In the genomic region with DNA sequence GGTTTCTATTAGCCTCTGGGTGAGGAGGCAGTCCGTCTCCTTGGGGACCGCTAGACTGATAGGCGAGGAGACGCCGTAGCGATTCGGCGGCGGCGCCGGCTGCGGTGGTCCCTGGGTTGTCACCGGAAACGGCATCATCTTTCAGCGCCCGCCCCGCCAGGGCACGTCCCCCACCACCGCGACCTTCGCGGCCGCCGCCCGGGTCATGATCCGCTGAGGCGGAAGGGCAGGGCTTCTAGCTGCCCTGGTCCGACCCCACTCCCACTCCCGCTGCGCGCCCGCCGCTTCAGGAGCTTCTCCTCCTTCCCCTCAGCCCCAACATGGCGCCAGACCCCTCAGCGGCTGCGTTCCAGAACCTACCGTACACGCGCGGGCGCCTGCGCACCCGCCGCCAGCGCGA, we compare ENCODE assay signal across 10 cellular contexts. TPM values are rescaled to one million over a fixed set of nuclear protein-coding genes. Genes with fewer than 3 reads are reported as not detected.
DNase-seq lines count a peak whose midpoint lies in the region; ATAC-seq and TF ChIP-seq lines count a peak whose summit lies in the region.
"Had no signal": no experiment of that assay in that cellular context is flagged by ENCODE, and none has a peak within 500 bp of the region (broad histone marks: within the 10 kb centered on the region; RNA-seq: fewer than 3 reads in every experiment).

TSS of gene PAPOLB (minus strand) at position 358 of the 400 bp plus-strand sequence. CDS start at position 138, 220 bp downstream.

- H3K9me3 Mint-ChIP-seq in CD8-positive, alpha-beta memory T cell = peaks cover 0 to 15% (median 4%) of the 10 kb centered on the region in 5 donors
- H3K9me3 Mint-ChIP-seq in activated CD8-positive, alpha-beta T cell treated with anti-CD3 and anti-CD28 coated beads, Interleukin-2, amount 10 ng/mL, durations not matched to agents 7 days and 5 days (ENCODE audit: insufficient read depth) = no peaks in the 10 kb centered on the region
- H3K9me3 Mint-ChIP-seq in progenitor cell of endocrine pancreas (ENCODE audit: low read depth) = peaks cover 7% of the 10 kb centered on the region

- H3K27ac ChIP-seq in CD8-positive, alpha-beta memory T cell (ENCODE audit: low read depth, low read length) = no peak within 1 kb of the TSS
- H3K27ac ChIP-seq in gastrocnemius medialis = no peak within 1 kb of the TSS
- H3K27ac ChIP-seq: cardiac muscle cell had no signal

- TF ChIP-seq POLR2A in gastrocnemius medialis (IDR thresholded peaks at IDR 0.05) = no peak

- H3K36me3 Mint-ChIP-seq in CD8-positive, alpha-beta memory T cell = peaks cover 0 to 2% (median 0%) of the 10 kb centered on the region in 3 donors
- no peaks in the 10 kb centered on the region for H3K36me3 Mint-ChIP-seq in activated CD8-positive, alpha-beta T cell treated with anti-CD3 and anti-CD28 coated beads, Interleukin-2, amount 10 ng/mL, durations not matched to agents 7 days and 5 days (ENCODE audit: low read depth)
- no peaks in the 10 kb centered on the region for H3K36me3 Mint-ChIP-seq in progenitor cell of endocrine pancreas (ENCODE audit: insufficient read depth)

- in situ Hi-C loops in gastrocnemius medialis (cut with MboI; ENCODE audit: low sequenced_read_pairs in 4 of 4) = no loop called here

- H3K27me3 ChIP-seq in CD8-positive, alpha-beta memory T cell (ENCODE audit: insufficient read depth, low read length, poor library complexity, severe bottlenecking) = peaks cover 6% of the 10 kb centered on the region
- peaks cover 4 to 14% (median 12%) of the 10 kb centered on the region in 3 donors for H3K27me3 ChIP-seq in gastrocnemius medialis
- H3K27me3 ChIP-seq: cardiac muscle cell had no signal

- intact Hi-C loops in cardiac septum (cut with DNase I) = no loop called here
- intact Hi-C loops in gastrocnemius medialis (cut with DNase I; ENCODE audit: low total_unique reads) = no loop called here

- H3K4me3 ChIP-seq in CD8-positive, alpha-beta memory T cell (ENCODE audit: low read length) = no peak within 1 kb of the TSS
- H3K4me3 ChIP-seq in gastrocnemius medialis = peak within 1 kb of the TSS; percentile 7 to 41 (median 22)
- H3K4me3 ChIP-seq: cardiac muscle cell had no signal

- POLR2A ChIA-PET in CD8-positive, alpha-beta memory T cell (lab: Charles Lee) = no interaction called here
- POLR2A ChIA-PET in activated CD8-positive, alpha-beta T cell treated with anti-CD3 and anti-CD28 coated beads, Interleukin-2, amount 10 ng/mL, durations not matched to agents 7 days and 5 days (lab: Charles Lee) = no interaction called here

- peak within 1 kb of the TSS in 2 of 8 donors; percentile 43 to 83 for H3K27ac Mint-ChIP-seq in CD8-positive, alpha-beta memory T cell
- H3K27ac Mint-ChIP-seq in activated CD8-positive, alpha-beta T cell treated with anti-CD3 and anti-CD28 coated beads, Interleukin-2, amount 10 ng/mL, durations not matched to agents 7 days and 5 days = peak within 1 kb of the TSS; percentile 12
- no peak within 1 kb of the TSS for H3K27ac Mint-ChIP-seq in progenitor cell of endocrine pancreas
- H3K27ac Mint-ChIP-seq: T-helper 1 cell treated with Interleukin-12 subunit alpha and Interleukin-12 subunit beta and Interleukin-4 antibody, amounts not matched to agents 30 μg/mL and 1 μg/mL, for 36 hours had no signal

- peak in 3 of 5 donors; percentile 32 to 51 (median 44) for DNase-seq in CD8-positive, alpha-beta memory T cell
- DNase-seq in activated CD8-positive, alpha-beta T cell treated with anti-CD3 and anti-CD28 coated beads, Interleukin-2, amount 10 ng/mL, durations not matched to agents 7 days and 5 days = peak; percentile 56
- DNase-seq in cardiac septum (ENCODE audit: low spot score) (peak; percentile 73), gastrocnemius medialis (no peak), progenitor cell of endocrine pancreas (ENCODE audit: low spot score, unreplicated experiment) (no peak), NCI-H2029 treated with DMSO at 0.1 percent for 48 hours (lab: John Stamatoyannopoulos, UW) (no peak), GM19240 (ENCODE audit: insufficient read length, low spot score) (no peak)

- no peaks in the 10 kb centered on the region for H3K4me1 ChIP-seq in CD8-positive, alpha-beta memory T cell (ENCODE audit: insufficient read depth, low read length)
- no peaks in the 10 kb centered on the region for H3K4me1 ChIP-seq in gastrocnemius medialis

- no peaks in the 10 kb centered on the region for H3K36me3 ChIP-seq in CD8-positive, alpha-beta memory T cell (ENCODE audit: insufficient read depth, low read length)
- no peaks in the 10 kb centered on the region for H3K36me3 ChIP-seq in gastrocnemius medialis
- H3K36me3 ChIP-seq: cardiac muscle cell had no signal

- H3K4me3 Mint-ChIP-seq in CD8-positive, alpha-beta memory T cell = peak within 1 kb of the TSS; percentile 16 to 79 (median 63)
- peak within 1 kb of the TSS; percentile 48 for H3K4me3 Mint-ChIP-seq in activated CD8-positive, alpha-beta T cell treated with anti-CD3 and anti-CD28 coated beads, Interleukin-2, amount 10 ng/mL, durations not matched to agents 7 days and 5 days
- H3K4me3 Mint-ChIP-seq in progenitor cell of endocrine pancreas (ENCODE audit: low read depth) = no peak within 1 kb of the TSS
- H3K4me3 Mint-ChIP-seq: T-helper 1 cell treated with Interleukin-12 subunit alpha and Interleukin-12 subunit beta and Interleukin-4 antibody, amounts not matched to agents 30 μg/mL and 1 μg/mL, for 36 hours had no signal

- TF ChIP-seq CTCF in gastrocnemius medialis (IDR thresholded peaks at IDR 0.05 in 4 of 5, conservative IDR thresholded peaks at IDR 0.05 in 1 of 5) (no peak), progenitor cell of endocrine pancreas (IDR thresholded peaks at IDR 0.05; ENCODE audit: unreplicated experiment) (no peak)

- no peaks in the 10 kb centered on the region for H3K9me3 ChIP-seq in CD8-positive, alpha-beta memory T cell (ENCODE audit: low read length)
- H3K9me3 ChIP-seq in gastrocnemius medialis = no peaks in the 10 kb centered on the region

- CTCF ChIA-PET in CD8-positive, alpha-beta memory T cell (lab: Charles Lee) = no interaction called here
- CTCF ChIA-PET in activated CD8-positive, alpha-beta T cell treated with anti-CD3 and anti-CD28 coated beads, Interleukin-2, amount 10 ng/mL, durations not matched to agents 7 days and 5 days (lab: Charles Lee) = interaction anchor here (1.1 kb wide), 1 partner anchor 21 kb away, joined by 3 read pairs; the partner anchor contains the start of gene RADIL

- peak; percentile 76 for ATAC-seq in activated CD8-positive, alpha-beta T cell treated with anti-CD3 and anti-CD28 coated beads, Interleukin-2, amount 10 ng/mL, durations not matched to agents 7 days and 5 days
- ATAC-seq in gastrocnemius medialis = no peak
- no peak for ATAC-seq in GM18861 (IDR thresholded peaks at IDR 0.05; ENCODE audit: unreplicated experiment)

- H3K4me1 Mint-ChIP-seq in CD8-positive, alpha-beta memory T cell = peaks cover 0 to 5% (median 0%) of the 10 kb centered on the region in 3 donors
- peaks cover 7% of the 10 kb centered on the region for H3K4me1 Mint-ChIP-seq in activated CD8-positive, alpha-beta T cell treated with anti-CD3 and anti-CD28 coated beads, Interleukin-2, amount 10 ng/mL, durations not matched to agents 7 days and 5 days (ENCODE audit: low read depth)
- no peaks in the 10 kb centered on the region for H3K4me1 Mint-ChIP-seq in progenitor cell of endocrine pancreas (ENCODE audit: low read depth)

- H3K27me3 Mint-ChIP-seq in CD8-positive, alpha-beta memory T cell = peaks cover 20 to 81% of the 10 kb centered on the region in 2 donors
- peaks cover 64% of the 10 kb centered on the region for H3K27me3 Mint-ChIP-seq in activated CD8-positive, alpha-beta T cell treated with anti-CD3 and anti-CD28 coated beads, Interleukin-2, amount 10 ng/mL, durations not matched to agents 7 days and 5 days (ENCODE audit: low read depth)
- H3K27me3 Mint-ChIP-seq in progenitor cell of endocrine pancreas = peaks cover 15% of the 10 kb centered on the region

RNA-seq across cellular contexts. Expression of gene PAPOLB, which starts in this region (rescaled TPM):
- total RNA-seq in CD8-positive, alpha-beta memory T cell = not detected
- not detected for polyA plus RNA-seq in CD8-positive, alpha-beta memory T cell
- under 1 TPM in 1 of 2 experiments, not detected in 1; 0.08 TPM for total RNA-seq in activated CD8-positive, alpha-beta T cell treated with anti-CD3 and anti-CD28 coated beads, Interleukin-2, amount 10 ng/mL, durations not matched to agents 7 days and 5 days
- total RNA-seq in cardiac septum (0.05 TPM), gastrocnemius medialis (under 1 TPM in 1 of 4 donors, not detected in 3; 0.10 TPM), progenitor cell of endocrine pancreas (0.07 and 0.10 TPM in 2 replicates)
- polyA plus RNA-seq: cardiac muscle cell had no signal

Comparison
In these comparisons a context has a peak if more than half of its experiments do, and no peak if none do; other contexts are left out.
1. Peak in DNase-seq in CD8-positive, alpha-beta memory T cell; RNA of the gene not detected or under 1 TPM.
2. Peak in DNase-seq and ATAC-seq in activated CD8-positive, alpha-beta T cell treated with anti-CD3 and anti-CD28 coated beads, Interleukin-2, amount 10 ng/mL, durations not matched to agents 7 days and 5 days; RNA of the gene not detected or under 1 TPM.
3. Peak in DNase-seq in cardiac septum; RNA of the gene not detected or under 1 TPM.